Comparison of ENCODE assay signal across 1 cellular context in genomic region chr1:28886731-28887417, GRCh38.
TF ChIP-seq lines count a peak whose summit lies in the region.

No MANE protein-coding gene starts in this region.

TF ChIP-seq in GM12878, 131 proteins besides CTCF, POLR2A, EP300 and RAD21 (continued from another document):
- TF ChIP-seq ZBTB40 (IDR thresholded peaks at IDR 0.05; ENCODE audit: borderline replicate concordance) (no peak), USF2 (IDR thresholded peaks at IDR 0.05; ENCODE audit: borderline replicate concordance, low read depth, low read length) (peak; percentile 40; the same call in 1 of the 2 replicates)
